Comparison of ENCODE assay signal across 14 cellular contexts in genomic region chr2:57376985-57377384, GRCh38.
DNase-seq lines count a peak whose midpoint lies in the region; ATAC-seq and TF ChIP-seq lines count a peak whose summit lies in the region.
"Had no signal": no experiment of that assay in that cellular context is flagged by ENCODE, and none has a peak within 500 bp of the region (broad histone marks: within the 10 kb centered on the region; RNA-seq: fewer than 3 reads in every experiment).

No MANE protein-coding gene starts in this region.

- ATAC-seq in SK-N-SH treated with all-trans-retinoic acid at 6 μM for 48 hours (peak; percentile 50; the same call in 2 of the 3 replicates), HG03139 (IDR thresholded peaks at IDR 0.05; ENCODE audit: unreplicated experiment) (no peak), HG02885 (IDR thresholded peaks at IDR 0.05; ENCODE audit: poor library complexity, unreplicated experiment) (no peak), HG02759 (IDR thresholded peaks at IDR 0.05; ENCODE audit: unreplicated experiment) (no peak)
- ATAC-seq: Panc1 had no signal

- intact Hi-C loops in ascending aorta (cut with DNase I) = no loop called here

- DNase-seq in DMS114 treated with DMSO at 0.1 percent for 48 hours (lab: John Stamatoyannopoulos, UW; ENCODE audit: unreplicated experiment) (peak; percentile 32), HT1080 (ENCODE audit: low read depth) (peak; percentile 26), kidney epithelial cell (ENCODE audit: low read depth) (no peak), ascending aorta (ENCODE audit: low spot score in 2 of 2) (no peak)
- DNase-seq: activated CD4-positive, alpha-beta T cell treated with anti-CD3 and anti-CD28 coated beads, Interleukin-2, amount 50 U/mL, for 48 hours; aorta; posterior cingulate gyrus; stimulated activated CD8-positive, alpha-beta memory T cell treated with anti-CD3 and anti-CD28 coated beads, Interleukin-4, amount 100 ng/mL, for 48 hours had no signal

- H3K36me3 ChIP-seq in kidney epithelial cell (ENCODE audit: control insufficient read depth, insufficient read depth, low read length) = no peaks in the 10 kb centered on the region
- no peaks in the 10 kb centered on the region for H3K36me3 ChIP-seq in ascending aorta

- no peak overlapping the region for H3K4me3 ChIP-seq in kidney epithelial cell (ENCODE audit: low read depth, low read length)
- no peak overlapping the region for H3K4me3 ChIP-seq in ascending aorta

- TF ChIP-seq CTCF in kidney epithelial cell (IDR thresholded peaks at IDR 0.05; ENCODE audit: insufficient read depth, low read length, poor library complexity, severe bottlenecking) (peak; percentile 4), ascending aorta (IDR thresholded peaks at IDR 0.05) (no peak)

- no peaks in the 10 kb centered on the region for H3K4me1 ChIP-seq in ascending aorta

- H3K27ac ChIP-seq in ascending aorta = no peak overlapping the region
- H3K27ac ChIP-seq: HL-60 had no signal

- H3K27me3 ChIP-seq in kidney epithelial cell (ENCODE audit: control insufficient read depth, insufficient read depth, low read length) (no peaks in the 10 kb centered on the region), ascending aorta (no peaks in the 10 kb centered on the region)

- H3K9me3 ChIP-seq in ascending aorta = no peaks in the 10 kb centered on the region

TF ChIP-seq in SK-N-SH treated with all-trans-retinoic acid at 6 μM for 48 hours, 23 proteins besides CTCF, POLR2A, EP300 and RAD21:
- TF ChIP-seq CSDC2 (CRISPR knock-in tag; IDR thresholded peaks at IDR 0.05) (no peak), TSHZ2 (CRISPR knock-in tag; IDR thresholded peaks at IDR 0.05) (no peak), OSR1 (CRISPR knock-in tag; IDR thresholded peaks at IDR 0.05) (no peak), ESRRG (CRISPR knock-in tag; IDR thresholded peaks at IDR 0.05) (no peak), TOX (CRISPR knock-in tag; IDR thresholded peaks at IDR 0.05; ENCODE audit: borderline replicate concordance) (no peak), ZFP30 (CRISPR knock-in tag; IDR thresholded peaks at IDR 0.05) (no peak), GLIS3 (CRISPR knock-in tag; IDR thresholded peaks at IDR 0.05) (no peak), ZNF565 (CRISPR knock-in tag; conservative IDR thresholded peaks at IDR 0.05; ENCODE audit: low read depth) (no peak), ISL1 (CRISPR knock-in tag; IDR thresholded peaks at IDR 0.05) (no peak), ZFP3 (CRISPR knock-in tag; IDR thresholded peaks at IDR 0.05) (no peak), TCF4 (CRISPR knock-in tag; IDR thresholded peaks at IDR 0.05; ENCODE audit: borderline replicate concordance) (no peak), ZC3H10 (CRISPR knock-in tag; IDR thresholded peaks at IDR 0.05) (no peak), CSRNP3 (CRISPR knock-in tag; IDR thresholded peaks at IDR 0.05) (no peak)
- TF ChIP-seq, protein P1, sequence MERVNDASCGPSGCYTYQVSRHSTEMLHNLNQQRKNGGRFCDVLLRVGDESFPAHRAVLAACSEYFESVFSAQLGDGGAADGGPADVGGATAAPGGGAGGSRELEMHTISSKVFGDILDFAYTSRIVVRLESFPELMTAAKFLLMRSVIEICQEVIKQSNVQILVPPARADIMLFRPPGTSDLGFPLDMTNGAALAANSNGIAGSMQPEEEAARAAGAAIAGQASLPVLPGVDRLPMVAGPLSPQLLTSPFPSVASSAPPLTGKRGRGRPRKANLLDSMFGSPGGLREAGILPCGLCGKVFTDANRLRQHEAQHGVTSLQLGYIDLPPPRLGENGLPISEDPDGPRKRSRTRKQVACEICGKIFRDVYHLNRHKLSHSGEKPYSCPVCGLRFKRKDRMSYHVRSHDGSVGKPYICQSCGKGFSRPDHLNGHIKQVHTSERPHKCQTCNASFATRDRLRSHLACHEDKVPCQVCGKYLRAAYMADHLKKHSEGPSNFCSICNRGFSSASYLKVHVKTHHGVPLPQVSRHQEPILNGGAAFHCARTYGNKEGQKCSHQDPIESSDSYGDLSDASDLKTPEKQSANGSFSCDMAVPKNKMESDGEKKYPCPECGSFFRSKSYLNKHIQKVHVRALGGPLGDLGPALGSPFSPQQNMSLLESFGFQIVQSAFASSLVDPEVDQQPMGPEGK (CRISPR knock-in tag; IDR thresholded peaks at IDR 0.05; ENCODE audit: borderline replicate concordance) = no peak

Comparison
In these comparisons a context has a peak if more than half of its experiments do, and no peak if none do; other contexts are left out.
1. DNase-seq: peak in DMS114 treated with DMSO at 0.1 percent for 48 hours (single experiment) and HT1080 (single experiment); none in kidney epithelial cell (single experiment) and ascending aorta (0 of 2).